In genomic region chr21:26843912-26844257, GRCh38 we compare ENCODE assay signal across 8 cellular contexts. TPM values are rescaled to one million over a fixed set of nuclear protein-coding genes. Genes with fewer than 3 reads are reported as not detected.
DNase-seq lines count a peak whose midpoint lies in the region; ATAC-seq and TF ChIP-seq lines count a peak whose summit lies in the region.

No MANE protein-coding gene starts in this region.

- TF ChIP-seq CTCF in foreskin keratinocyte (conservative IDR thresholded peaks at IDR 0.05): no peak
- TF ChIP-seq CTCF in progenitor cell of endocrine pancreas (IDR thresholded peaks at IDR 0.05; ENCODE audit: unreplicated experiment): no peak

- no peaks in the 10 kb centered on the region for H3K9me3 ChIP-seq in T-helper 17 cell (ENCODE audit: control insufficient read depth, low read length, poor library complexity, severe bottlenecking)

- peaks cover 4% of the 10 kb centered on the region for H3K4me1 ChIP-seq in foreskin keratinocyte

- H3K27me3 Mint-ChIP-seq in T-helper 17 cell (peaks cover 79% of the 10 kb centered on the region), progenitor cell of endocrine pancreas (peaks cover 8% of the 10 kb centered on the region)

- no peak overlapping the region for H3K27ac Mint-ChIP-seq in T-helper 17 cell
- peak overlapping the region; percentile 98 for H3K27ac Mint-ChIP-seq in progenitor cell of endocrine pancreas

- no peaks in the 10 kb centered on the region for H3K9me3 Mint-ChIP-seq in progenitor cell of endocrine pancreas (ENCODE audit: low read depth)

- H3K4me1 Mint-ChIP-seq in T-helper 17 cell (peaks cover 29% of the 10 kb centered on the region), progenitor cell of endocrine pancreas (ENCODE audit: low read depth) (peaks cover 24% of the 10 kb centered on the region)

- H3K36me3 Mint-ChIP-seq in T-helper 17 cell (ENCODE audit: low read depth) (peaks cover 16% of the 10 kb centered on the region), progenitor cell of endocrine pancreas (ENCODE audit: insufficient read depth) (peaks cover 26% of the 10 kb centered on the region)

- H3K27me3 ChIP-seq in foreskin keratinocyte: no peaks in the 10 kb centered on the region

- H3K4me3 Mint-ChIP-seq in T-helper 17 cell: peak overlapping the region; percentile 85
- H3K4me3 Mint-ChIP-seq in progenitor cell of endocrine pancreas (ENCODE audit: low read depth): peak overlapping the region; percentile 85

- ATAC-seq in T-helper 17 cell: peak; percentile 7
- peak; percentile 0 for ATAC-seq in foreskin keratinocyte
- ATAC-seq in GM18867 (IDR thresholded peaks at IDR 0.05; ENCODE audit: unreplicated experiment): no peak

- DNase-seq in NCI-H82 (lab: John Stamatoyannopoulos, UW) (peak; percentile 15), NCI-H82 treated with DMSO at 0.1 percent for 48 hours (lab: John Stamatoyannopoulos, UW; ENCODE audit: unreplicated experiment) (no peak), T-helper 17 cell (no peak), foreskin keratinocyte (peak in 1 of 2 donors; percentile 48), progenitor cell of endocrine pancreas (ENCODE audit: low spot score, unreplicated experiment) (peak; percentile 12), NCI-H510A (lab: John Stamatoyannopoulos, UW) (no peak)
- DNase-seq in NK-92 treated with Interleukin-12 subunit alpha and Interleukin-12 subunit beta, amount 100 ng/mL, for 24 hours (lab: John Stamatoyannopoulos, UW): no peak

- H3K27ac ChIP-seq in foreskin keratinocyte: peak overlapping the region; percentile 51

RNA-seq across cellular contexts. Expression of gene ADAMTS1, which starts 1.3 kb away (rescaled TPM):
- total RNA-seq in T-helper 17 cell (not detected), foreskin keratinocyte (69.7 and 71.7 TPM in 2 replicates), progenitor cell of endocrine pancreas (11.6 and 12.7 TPM in 2 replicates)
- polyA plus RNA-seq in foreskin keratinocyte: 12.8 and 16.9 TPM in 2 replicates

Comparison
In these comparisons a context has a peak if more than half of its experiments do, and no peak if none do; other contexts are left out.
1. DNase-seq: peak in NCI-H82 (single experiment) and progenitor cell of endocrine pancreas (single experiment); none in NCI-H82 treated with DMSO at 0.1 percent for 48 hours (single experiment), T-helper 17 cell (0 of 3), NK-92 treated with Interleukin-12 subunit alpha and Interleukin-12 subunit beta, amount 100 ng/mL, for 24 hours (single experiment) and NCI-H510A (single experiment).
2. RNA of gene ADAMTS1, which starts 1.3 kb away (total RNA-seq): 69.7 to 71.7 TPM in foreskin keratinocyte and 11.6 to 12.7 TPM in progenitor cell of endocrine pancreas; not detected in T-helper 17 cell; every median in the first group is over 10 times any median in the second.